ENCODE assay signal across 14 cellular contexts in genomic region chr6:7922596-7922995, GRCh38. TPM values are rescaled to one million over a fixed set of nuclear protein-coding genes. Genes with fewer than 3 reads are reported as not detected.
DNase-seq lines count a peak whose midpoint lies in the region; ATAC-seq, FAIRE-seq and TF ChIP-seq lines count a peak whose summit lies in the region.
"Had no signal": no experiment of that assay in that cellular context is flagged by ENCODE, and none has a peak within 500 bp of the region (broad histone marks: within the 10 kb centered on the region; RNA-seq: fewer than 3 reads in every experiment).

No MANE protein-coding gene starts in this region.

- no peaks in the 10 kb centered on the region for H3K4me1 Mint-ChIP-seq in activated CD4-positive, alpha-beta T cell treated with anti-CD3 and anti-CD28 coated beads, Interleukin-2, amount 10 ng/mL, durations not matched to agents 24 days and 14 days

- H3K36me3 ChIP-seq in K562 (ENCODE audit: control insufficient read depth, insufficient read depth, low read length) (no peaks in the 10 kb centered on the region), prostate gland (no peaks in the 10 kb centered on the region)
- H3K36me3 ChIP-seq: SJSA1 had no signal

- H3K4me1 ChIP-seq in K562 (replicated peaks in 1 of 2; ENCODE audit: control insufficient read depth in 2 of 2, insufficient read depth in 2 of 2, low read length in 2 of 2) (peaks cover 7 to 18% of the 10 kb centered on the region in 2 experiments), prostate gland (replicated peaks) (no peaks in the 10 kb centered on the region)
- H3K4me1 ChIP-seq: SJSA1 had no signal

- no peak for TF ChIP-seq EP300 in K562 (IDR thresholded peaks at IDR 0.05; ENCODE audit: low read length)

- H3K36me3 Mint-ChIP-seq in activated CD4-positive, alpha-beta T cell treated with anti-CD3 and anti-CD28 coated beads, Interleukin-2, amount 10 ng/mL, durations not matched to agents 24 days and 14 days (ENCODE audit: low read depth), result no peaks in the 10 kb centered on the region

- no peak overlapping the region for H3K27ac ChIP-seq in K562 (ENCODE audit: extremely low read depth, low read depth, low read length)
- H3K27ac ChIP-seq in prostate gland, result no peak overlapping the region
- H3K27ac ChIP-seq: 22Rv1, C4-2B, SJSA1 had no signal

- H3K27ac Mint-ChIP-seq in activated CD4-positive, alpha-beta T cell treated with anti-CD3 and anti-CD28 coated beads, Interleukin-2, amount 10 ng/mL, durations not matched to agents 24 days and 14 days, result no peak overlapping the region

- H3K4me3 ChIP-seq in K562, result no peak overlapping the region
- H3K4me3 ChIP-seq in fibroblast of pulmonary artery (replicated peaks; ENCODE audit: low read depth, low read length), result no peak overlapping the region
- no peak overlapping the region for H3K4me3 ChIP-seq in prostate gland
- H3K4me3 ChIP-seq: SJSA1 had no signal

- no peaks in the 10 kb centered on the region for H3K79me2 ChIP-seq in K562 (ENCODE audit: control insufficient read depth, insufficient read depth, low read length)

- no peak for ATAC-seq in K562

- H3K9me1 ChIP-seq in K562 (ENCODE audit: control insufficient read depth, insufficient read depth, low read length), result no peaks in the 10 kb centered on the region

- H2AFZ ChIP-seq in K562 (ENCODE audit: low read depth, low read length), result no peak overlapping the region

- no peak overlapping the region for H3K4me2 ChIP-seq in K562 (ENCODE audit: insufficient read depth, low read length)

- POLR2A ChIA-PET in K562 (lab: Yijun Ruan, JAX), result no interaction called here

- CTCF ChIA-PET in K562 (lab: Yijun Ruan, JAX; ENCODE audit: low intra/inter-chr PET ratio), result no interaction called here

- peaks cover 13% of the 10 kb centered on the region for H3K9me3 Mint-ChIP-seq in activated CD4-positive, alpha-beta T cell treated with anti-CD3 and anti-CD28 coated beads, Interleukin-2, amount 10 ng/mL, durations not matched to agents 24 days and 14 days

- H3K9ac ChIP-seq in K562 (ENCODE audit: insufficient read depth in 1 of 2, low read depth in 2 of 2, low read length in 2 of 2), result no peak overlapping the region

- no TSS peak for BruUV-seq in K562 (replicated peaks; lab: Mats Ljungman, UMichigan)

- no peak for TF ChIP-seq POLR2A in K562 (conservative IDR thresholded peaks at IDR 0.05)
- no peak for TF ChIP-seq POLR2A in prostate gland (IDR thresholded peaks at IDR 0.05)

- no peak for FAIRE-seq in K562 (lab: Jason Lieb, UNC)
- FAIRE-seq: H54 had no signal

- H3K4me3 Mint-ChIP-seq in activated CD4-positive, alpha-beta T cell treated with anti-CD3 and anti-CD28 coated beads, Interleukin-2, amount 10 ng/mL, durations not matched to agents 24 days and 14 days, result no peak overlapping the region

- WGBS in K562 (ENCODE audit: insufficient coverage, low coverage, missing lambda C conversion rate), result 29% methylated on average over 1 of the region's 1 CpG
- WGBS in prostate gland, result 89% methylated on average over 1 of the region's 1 CpG

- H3K9me3 ChIP-seq in K562 (replicated peaks; ENCODE audit: control insufficient read depth, insufficient read depth, low read depth, low read length) (no peaks in the 10 kb centered on the region), prostate gland (no peaks in the 10 kb centered on the region)
- H3K9me3 ChIP-seq: SJSA1 had no signal

- in situ Hi-C loops in K562 (cut with MboI), result no loop called here

- H3K27me3 ChIP-seq in K562 (ENCODE audit: control insufficient read depth in 2 of 2, insufficient read depth in 2 of 2, low read length in 2 of 2) (peaks cover 6 to 30% of the 10 kb centered on the region in 2 experiments; a peak in 4 of 5 replicates), prostate gland (replicated peaks; ENCODE audit: insufficient read depth) (no peaks in the 10 kb centered on the region)
- H3K27me3 ChIP-seq: SJSA1 had no signal

- H3K27me3 Mint-ChIP-seq in activated CD4-positive, alpha-beta T cell treated with anti-CD3 and anti-CD28 coated beads, Interleukin-2, amount 10 ng/mL, durations not matched to agents 24 days and 14 days, result peaks cover 14% of the 10 kb centered on the region

- TF ChIP-seq CTCF in K562 (IDR thresholded peaks at IDR 0.05 in 2 of 3, conservative IDR thresholded peaks at IDR 0.05 in 1 of 3; ENCODE audit: insufficient read depth in 2 of 3, low read depth in 1 of 3, low read length in 3 of 3), result no peak
- TF ChIP-seq CTCF in fibroblast of pulmonary artery (IDR thresholded peaks at IDR 0.05; ENCODE audit: low read length, missing control alignments), result peak; percentile 17
- no peak for TF ChIP-seq CTCF in prostate gland (IDR thresholded peaks at IDR 0.05)

- DNase-seq in activated CD4-positive, alpha-beta T cell treated with anti-CD3 and anti-CD28 coated beads, Interleukin-2, amount 10 ng/mL, durations not matched to agents 24 days and 14 days, result peak; percentile 32
- DNase-seq in activated CD4-positive, alpha-beta T cell treated with anti-CD3 and anti-CD28 coated beads, Interleukin-2, amount 50 U/mL, for 4 hours, result no peak
- DNase-seq in K562 (ENCODE audit: extremely low read depth in 1 of 4, low spot score in 3 of 4) (no peak), fibroblast of pulmonary artery (ENCODE audit: low read depth) (peak; percentile 91), prostate gland (ENCODE audit: low spot score) (no peak), putamen (ENCODE audit: low spot score) (no peak), T1000 (lab: John Stamatoyannopoulos, UW) (no peak)
- DNase-seq in stimulated activated CD4-positive, alpha-beta T cell treated with anti-CD3 and anti-CD28 coated beads, Interleukin-4, amount 100 ng/mL, for 4 hours, result no peak
- DNase-seq: NCI-H2227 treated with DMSO at 0.1 percent for 48 hours, NCI-H526 treated with DMSO at 0.1 percent for 48 hours had no signal

- no peaks in the 10 kb centered on the region for H4K20me1 ChIP-seq in K562 (replicated peaks; ENCODE audit: control insufficient read depth, insufficient read depth, low read length)

- no peak for TF ChIP-seq RAD21 in K562 (CRISPR knock-in tag; conservative IDR thresholded peaks at IDR 0.05 in 1 of 2, IDR thresholded peaks at IDR 0.05 in 1 of 2)

- intact Hi-C loops in activated CD4-positive, alpha-beta T cell treated with anti-CD3 and anti-CD28 coated beads, Interleukin-2, amount 10 ng/mL, durations not matched to agents 24 days and 14 days (cut with micrococcal nuclease), result no loop called here
- intact Hi-C loops in K562 (cut with micrococcal nuclease), result loop anchor here (2.0 kb wide), 1 partner anchor 14 kb away; no protein-coding TSS in a partner anchor
- intact Hi-C loops in prostate gland (cut with DNase I), result no loop called here

TF ChIP-seq in K562, 482 proteins besides CTCF, POLR2A, EP300 and RAD21 (continues in another document):
- TF ChIP-seq ZNF316 (IDR thresholded peaks at IDR 0.05) (peak; percentile 45), HNRNPLL (IDR thresholded peaks at IDR 0.05; ENCODE audit: low read depth, low read length, poor library complexity, severe bottlenecking) (no peak), POLR2AphosphoS5 (IDR thresholded peaks at IDR 0.05; ENCODE audit: control insufficient read depth, insufficient read depth, low read depth, low read length) (no peak)
- TF ChIP-seq, protein P1, sequence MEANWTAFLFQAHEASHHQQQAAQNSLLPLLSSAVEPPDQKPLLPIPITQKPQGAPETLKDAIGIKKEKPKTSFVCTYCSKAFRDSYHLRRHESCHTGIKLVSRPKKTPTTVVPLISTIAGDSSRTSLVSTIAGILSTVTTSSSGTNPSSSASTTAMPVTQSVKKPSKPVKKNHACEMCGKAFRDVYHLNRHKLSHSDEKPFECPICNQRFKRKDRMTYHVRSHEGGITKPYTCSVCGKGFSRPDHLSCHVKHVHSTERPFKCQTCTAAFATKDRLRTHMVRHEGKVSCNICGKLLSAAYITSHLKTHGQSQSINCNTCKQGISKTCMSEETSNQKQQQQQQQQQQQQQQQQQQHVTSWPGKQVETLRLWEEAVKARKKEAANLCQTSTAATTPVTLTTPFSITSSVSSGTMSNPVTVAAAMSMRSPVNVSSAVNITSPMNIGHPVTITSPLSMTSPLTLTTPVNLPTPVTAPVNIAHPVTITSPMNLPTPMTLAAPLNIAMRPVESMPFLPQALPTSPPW (CRISPR knock-in tag; IDR thresholded peaks at IDR 0.05), result no peak

RNA-seq across cellular contexts. Expression of gene TXNDC5, which starts 12.0 kb away (rescaled TPM):
- total RNA-seq in activated CD4-positive, alpha-beta T cell treated with anti-CD3 and anti-CD28 coated beads, Interleukin-2, amount 10 ng/mL, durations not matched to agents 24 days and 14 days, result 111 and 112 TPM in 2 replicates
- 113 and 119 TPM in 2 replicates for total RNA-seq in K562 (2011; cell fraction: chromatin; rRNA removed; ENCODE audit: low replicate concordance)
- total RNA-seq in K562 (2011; cell fraction: nucleolus; rRNA removed), result 126 TPM in 2 replicates
- 204 and 291 TPM in 2 replicates for total RNA-seq in K562 (2011; cell fraction: nucleoplasm; rRNA removed)
- total RNA-seq in K562 (2014; rRNA removed), result 136 and 163 TPM in 2 replicates
- 133 and 142 TPM in 2 replicates for total RNA-seq in K562 (2014; rRNA removed; fragmentation: Illumina TruSeq; extraction: Trizol)
- 145 and 151 TPM in 2 replicates for total RNA-seq in K562 (2015; rRNA removed; fragmentation: Illumina TruSeq; extraction: Trizol)
- 137 and 139 TPM in 2 replicates for total RNA-seq in K562 (2021)
- 148 and 164 TPM in 2 replicates for polyA plus RNA-seq in K562 (2011; rRNA removed)
- polyA plus RNA-seq in K562 (2011; cell fraction: cytosol; rRNA removed), result 93.6 and 158 TPM in 2 replicates
- polyA plus RNA-seq in K562 (2011; cell fraction: nucleus; rRNA removed), result 77.6 and 108 TPM in 2 replicates
- polyA plus RNA-seq in K562 (2012), result 111 and 153 TPM in 2 replicates
- polyA plus RNA-seq in K562 (2014; fragmentation: Illumina TruSeq; extraction: Trizol), result 146 and 156 TPM in 2 replicates
- polyA plus RNA-seq in K562 (2014; fragmentation: Nextera tagmentation; extraction: Ambion mirVana), result 10 to 100 TPM; 33.9 to 44.0 TPM
- 101 and 125 TPM in 2 replicates for polyA plus RNA-seq in K562 (2014; rRNA removed)
- 135 and 149 TPM in 2 replicates for polyA minus RNA-seq in K562 (2011; rRNA and poly(A)+ RNA removed)
- 72.4 and 78.1 TPM in 2 replicates for polyA minus RNA-seq in K562 (2011; cell fraction: cytosol; rRNA and poly(A)+ RNA removed)
- polyA minus RNA-seq in K562 (2011; cell fraction: nucleus; rRNA and poly(A)+ RNA removed), result 27.7 and 54.0 TPM in 2 replicates
- total RNA-seq in prostate gland, result 100 to 1,000 TPM; 123 to 128 TPM

Comparison
In these comparisons a context has a peak if more than half of its experiments do, and no peak if none do; other contexts are left out.
1. DNase-seq: peak in activated CD4-positive, alpha-beta T cell treated with anti-CD3 and anti-CD28 coated beads, Interleukin-2, amount 10 ng/mL, durations not matched to agents 24 days and 14 days (single experiment) and fibroblast of pulmonary artery (single experiment); none in activated CD4-positive, alpha-beta T cell treated with anti-CD3 and anti-CD28 coated beads, Interleukin-2, amount 50 U/mL, for 4 hours (0 of 2), K562 (0 of 4), prostate gland (single experiment), putamen (single experiment), T1000 (single experiment) and stimulated activated CD4-positive, alpha-beta T cell treated with anti-CD3 and anti-CD28 coated beads, Interleukin-4, amount 100 ng/mL, for 4 hours (0 of 2).